In genomic region chr1:220516722-220517042, GRCh38 we compare ENCODE assay signal across 31 cellular contexts. TPM values are rescaled to one million over a fixed set of nuclear protein-coding genes. Genes with fewer than 3 reads are reported as not detected.
"Had no signal": no experiment of that assay in that cellular context is flagged by ENCODE, and none has a peak within 500 bp of the region (broad histone marks: within the 10 kb centered on the region; RNA-seq: fewer than 3 reads in every experiment).

No MANE protein-coding gene starts in this region.

- H3K4me3 Mint-ChIP-seq: activated CD4-positive, alpha-beta T cell treated with anti-CD3 and anti-CD28 coated beads for 36 hours; activated naive CD8-positive, alpha-beta T cell; effector memory CD8-positive, alpha-beta T cell; memory B cell; natural killer cell; neural progenitor cell; stimulated activated naive B cell treated with anti-CD40 and anti-IgM and Interleukin-4, amounts not matched to agents 10 μg/mL and 1 μg/mL and 100 μg/mL, for 72 hours; T-helper 2 cell treated with Interferon-gamma antibody and Interleukin-4, amounts not matched to agents 5 μg/mL and 100 μg/mL, for 36 hours had no signal

- DNase-seq: activated CD4-positive, alpha-beta T cell treated with anti-CD3 and anti-CD28 coated beads for 36 hours; activated CD4-positive, alpha-beta T cell treated with anti-CD3 and anti-CD28 coated beads, Interleukin-2, amount 50 U/mL, for 4 hours; activated CD4-positive, CD25-positive, alpha-beta regulatory T cell; activated effector memory CD4-positive, alpha-beta T cell treated with Interleukin-2 at 50 U/mL for 16 hours; activated naive CD4-positive, alpha-beta T cell treated with Interleukin-2 at 50 U/mL for 16 hours; activated T-cell treated with anti-CD3 and anti-CD28 coated beads for 4 hours; adrenal gland; aorta; body of pancreas; cortex of kidney; effector memory CD8-positive, alpha-beta T cell; glutamatergic neuron; islet precursor cell; midbrain; natural killer cell; occipital lobe; psoas muscle; sigmoid colon; small intestine; stimulated activated CD4-positive, alpha-beta T cell treated with anti-CD3 and anti-CD28 coated beads, Interleukin-2, amount 100 ng/mL, for 24 hours; stimulated activated naive B cell treated with anti-CD40 and anti-IgM and Interleukin-4, amounts not matched to agents 10 μg/mL and 1 μg/mL and 100 μg/mL, for 72 hours; stomach; T-helper 1 cell had no signal

- H3K4me1 Mint-ChIP-seq: activated CD4-positive, alpha-beta T cell treated with anti-CD3 and anti-CD28 coated beads for 36 hours; memory B cell; natural killer cell; stimulated activated naive B cell treated with anti-CD40 and anti-IgM and Interleukin-4, amounts not matched to agents 10 μg/mL and 1 μg/mL and 100 μg/mL, for 72 hours had no signal

- H3K4me1 ChIP-seq: adrenal gland, body of pancreas, esophagus muscularis mucosa, parathyroid adenoma, psoas muscle, sigmoid colon, stomach, tibial nerve had no signal

- H3K27ac Mint-ChIP-seq: activated CD4-positive, alpha-beta T cell treated with anti-CD3 and anti-CD28 coated beads for 36 hours; activated naive CD8-positive, alpha-beta T cell; effector memory CD8-positive, alpha-beta T cell; memory B cell; natural killer cell; stimulated activated naive B cell treated with anti-CD40 and anti-IgM and Interleukin-4, amounts not matched to agents 10 μg/mL and 1 μg/mL and 100 μg/mL, for 72 hours; T-helper 2 cell treated with Interferon-gamma antibody and Interleukin-4, amounts not matched to agents 5 μg/mL and 100 μg/mL, for 36 hours had no signal

- ATAC-seq: activated CD4-positive, alpha-beta T cell treated with anti-CD3 and anti-CD28 coated beads for 36 hours; body of pancreas; effector memory CD8-positive, alpha-beta T cell; natural killer cell; psoas muscle; stimulated activated naive B cell treated with anti-CD40 and anti-IgM and Interleukin-4, amounts not matched to agents 10 μg/mL and 1 μg/mL and 100 μg/mL, for 72 hours had no signal

- H3K36me3 Mint-ChIP-seq: activated naive CD8-positive, alpha-beta T cell; memory B cell; natural killer cell; stimulated activated naive B cell treated with anti-CD40 and anti-IgM and Interleukin-4, amounts not matched to agents 10 μg/mL and 1 μg/mL and 100 μg/mL, for 72 hours had no signal

- H3K27me3 ChIP-seq: adrenal gland, body of pancreas, cardiac muscle cell, neural progenitor cell, sigmoid colon, tibial nerve had no signal

- H3K9ac ChIP-seq: neural progenitor cell, parathyroid adenoma had no signal

- H3K27ac ChIP-seq: adrenal gland, body of pancreas, cardiac muscle cell, esophagus muscularis mucosa, neural progenitor cell, parathyroid adenoma, psoas muscle, sigmoid colon, stomach, tibial nerve had no signal

- H3K4me3 ChIP-seq: adrenal gland, body of pancreas, cardiac muscle cell, esophagus muscularis mucosa, neural progenitor cell, psoas muscle, sigmoid colon, stomach, tibial nerve had no signal

- H3K9me3 Mint-ChIP-seq: effector memory CD8-positive, alpha-beta T cell; memory B cell; neural progenitor cell; stimulated activated naive B cell treated with anti-CD40 and anti-IgM and Interleukin-4, amounts not matched to agents 10 μg/mL and 1 μg/mL and 100 μg/mL, for 72 hours; T-helper 2 cell treated with Interferon-gamma antibody and Interleukin-4, amounts not matched to agents 5 μg/mL and 100 μg/mL, for 36 hours had no signal

- H3K9me3 ChIP-seq: adrenal gland, body of pancreas, esophagus muscularis mucosa, psoas muscle, sigmoid colon, stomach, tibial nerve had no signal

- H3K36me3 ChIP-seq: adrenal gland, cardiac muscle cell, esophagus muscularis mucosa, neural progenitor cell, sigmoid colon, stomach, tibial nerve had no signal

RNA-seq across cellular contexts. Expression of gene MARK1, which starts 11.3 kb away (rescaled TPM):
- total RNA-seq: activated CD4-positive, alpha-beta T cell treated with anti-CD3 and anti-CD28 coated beads for 36 hours had no signal
